In the genomic region with DNA sequence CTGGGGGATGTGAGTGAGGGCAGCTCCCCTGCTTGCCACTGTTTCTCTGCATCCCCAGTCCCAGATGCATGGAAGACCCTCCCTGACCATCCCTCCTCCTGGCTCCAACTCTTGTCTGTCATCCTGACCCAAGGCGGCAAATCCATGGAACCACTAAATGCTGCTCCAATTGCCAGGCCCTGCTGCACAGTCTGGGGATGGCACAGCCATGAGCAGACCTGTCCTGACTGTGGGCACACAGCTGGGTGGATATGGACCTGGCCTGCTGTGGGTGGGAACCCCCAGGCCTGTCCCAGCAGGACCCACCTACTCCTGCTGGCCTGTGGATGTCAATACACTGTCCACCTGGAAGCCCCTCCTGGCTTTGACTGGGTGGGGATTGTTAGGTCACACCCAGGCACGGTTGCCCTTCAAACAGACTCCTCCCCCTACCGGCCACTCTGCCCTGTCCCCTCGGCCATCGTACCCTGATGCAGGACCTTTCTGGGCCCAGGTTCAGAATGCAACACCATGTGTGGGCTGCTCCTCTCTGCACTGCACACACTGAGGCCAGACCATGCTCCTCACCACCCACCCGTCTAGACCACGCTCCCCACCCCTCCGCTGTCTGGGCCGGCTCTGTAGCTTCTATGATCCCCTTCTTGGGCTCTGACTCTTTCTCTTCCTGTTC, we compare ENCODE assay signal across 13 cellular contexts. TPM values are rescaled to one million over a fixed set of nuclear protein-coding genes. Genes with fewer than 3 reads are reported as not detected.
DNase-seq lines count a peak whose midpoint lies in the region; ATAC-seq and TF ChIP-seq lines count a peak whose summit lies in the region.
"Had no signal": no experiment of that assay in that cellular context is flagged by ENCODE, and none has a peak within 500 bp of the region (broad histone marks: within the 10 kb centered on the region; RNA-seq: fewer than 3 reads in every experiment).

No MANE protein-coding gene starts in this region.

- H3K27ac ChIP-seq in coronary artery (no peak overlapping the region), prostate gland (no peak overlapping the region)
- H3K27ac ChIP-seq: adrenal gland had no signal

- H3K4me3 ChIP-seq in coronary artery, result no peak overlapping the region
- H3K4me3 ChIP-seq in prostate gland, result no peak overlapping the region
- H3K4me3 ChIP-seq: adrenal gland had no signal

- peak overlapping the region; percentile 61 for H3K27ac Mint-ChIP-seq in activated CD4-positive, alpha-beta T cell treated with anti-CD3 and anti-CD28 coated beads for 36 hours
- peak overlapping the region; percentile 61 to 95 (median 73) for H3K27ac Mint-ChIP-seq in IgD-negative memory B cell
- H3K27ac Mint-ChIP-seq in dendritic cell treated with granulocyte-macrophage colony-stimulating factor and Interleukin-4, amounts not matched to agents 40 ng/mL and 50 ng/mL, for 4 days, result peak overlapping the region; percentile 84

- H3K36me3 Mint-ChIP-seq in activated CD4-positive, alpha-beta T cell treated with anti-CD3 and anti-CD28 coated beads for 36 hours (ENCODE audit: low read depth), result peaks cover 34% of the 10 kb centered on the region
- no peaks in the 10 kb centered on the region for H3K36me3 Mint-ChIP-seq in IgD-negative memory B cell
- H3K36me3 Mint-ChIP-seq in dendritic cell treated with granulocyte-macrophage colony-stimulating factor and Interleukin-4, amounts not matched to agents 40 ng/mL and 50 ng/mL, for 4 days (ENCODE audit: low read depth), result peaks cover 87% of the 10 kb centered on the region

- ATAC-seq in activated CD4-positive, alpha-beta T cell treated with anti-CD3 and anti-CD28 coated beads for 36 hours, result peak; percentile 42
- ATAC-seq in sciatic nerve, result peak; percentile 10

- intact Hi-C loops in activated CD4-positive, alpha-beta T cell treated with anti-CD3 and anti-CD28 coated beads for 36 hours (cut with DNase I, micrococcal nuclease), result no loop called here
- intact Hi-C loops in dendritic cell treated with granulocyte-macrophage colony-stimulating factor and Interleukin-4, amounts not matched to agents 40 ng/mL and 50 ng/mL, for 4 days (cut with micrococcal nuclease), result no loop called here
- intact Hi-C loops in sciatic nerve (cut with DNase I), result no loop called here
- intact Hi-C loops in prostate gland (cut with DNase I), result no loop called here

- no peaks in the 10 kb centered on the region for H3K9me3 ChIP-seq in prostate gland
- H3K9me3 ChIP-seq: adrenal gland had no signal

- H3K27me3 ChIP-seq in prostate gland (replicated peaks; ENCODE audit: insufficient read depth), result no peaks in the 10 kb centered on the region
- H3K27me3 ChIP-seq: adrenal gland had no signal

- WGBS in prostate gland, result 79% methylated on average over 9 of the region's 9 CpGs

- H3K27me3 Mint-ChIP-seq in activated CD4-positive, alpha-beta T cell treated with anti-CD3 and anti-CD28 coated beads for 36 hours, result no peaks in the 10 kb centered on the region
- no peaks in the 10 kb centered on the region for H3K27me3 Mint-ChIP-seq in IgD-negative memory B cell
- no peaks in the 10 kb centered on the region for H3K27me3 Mint-ChIP-seq in dendritic cell treated with granulocyte-macrophage colony-stimulating factor and Interleukin-4, amounts not matched to agents 40 ng/mL and 50 ng/mL, for 4 days

- no peak for TF ChIP-seq POLR2A in prostate gland (IDR thresholded peaks at IDR 0.05)

- no peaks in the 10 kb centered on the region for H3K9me3 Mint-ChIP-seq in activated CD4-positive, alpha-beta T cell treated with anti-CD3 and anti-CD28 coated beads for 36 hours (ENCODE audit: low read depth)
- no peaks in the 10 kb centered on the region for H3K9me3 Mint-ChIP-seq in IgD-negative memory B cell
- H3K9me3 Mint-ChIP-seq in dendritic cell treated with granulocyte-macrophage colony-stimulating factor and Interleukin-4, amounts not matched to agents 40 ng/mL and 50 ng/mL, for 4 days, result no peaks in the 10 kb centered on the region

- POLR2A ChIA-PET in activated CD4-positive, alpha-beta T cell treated with anti-CD3 and anti-CD28 coated beads for 36 hours (lab: Charles Lee), result no interaction called here

- H3K4me1 Mint-ChIP-seq in activated CD4-positive, alpha-beta T cell treated with anti-CD3 and anti-CD28 coated beads for 36 hours, result peaks cover 50% of the 10 kb centered on the region
- peaks cover 47 to 63% (median 61%) of the 10 kb centered on the region in 3 donors for H3K4me1 Mint-ChIP-seq in IgD-negative memory B cell
- H3K4me1 Mint-ChIP-seq in dendritic cell treated with granulocyte-macrophage colony-stimulating factor and Interleukin-4, amounts not matched to agents 40 ng/mL and 50 ng/mL, for 4 days (ENCODE audit: low read depth), result peaks cover 70% of the 10 kb centered on the region

- H3K36me3 ChIP-seq in prostate gland, result no peaks in the 10 kb centered on the region
- H3K36me3 ChIP-seq: adrenal gland had no signal

- H3K4me1 ChIP-seq in prostate gland (replicated peaks), result no peaks in the 10 kb centered on the region
- H3K4me1 ChIP-seq: adrenal gland had no signal

- DNase-seq in activated CD4-positive, alpha-beta T cell treated with anti-CD3 and anti-CD28 coated beads for 36 hours, result no peak
- no peak for DNase-seq in activated CD4-positive, alpha-beta T cell treated with anti-CD3 and anti-CD28 coated beads, Interleukin-2, amount 50 U/mL, for 48 hours
- DNase-seq in sciatic nerve (ENCODE audit: low spot score) (no peak), islet precursor cell (no peak), coronary artery (ENCODE audit: low spot score) (no peak), prostate gland (ENCODE audit: low spot score) (no peak)
- DNase-seq: adrenal gland, GF-D8, kidney glomerular epithelial cell, NCI-H748 treated with DMSO at 0.1 percent for 48 hours, trophoblast cell had no signal

- H3K4me3 Mint-ChIP-seq in activated CD4-positive, alpha-beta T cell treated with anti-CD3 and anti-CD28 coated beads for 36 hours, result no peak overlapping the region
- peak overlapping the region in 3 of 4 donors; percentile 17 to 85 (median 39) for H3K4me3 Mint-ChIP-seq in IgD-negative memory B cell
- no peak overlapping the region for H3K4me3 Mint-ChIP-seq in dendritic cell treated with granulocyte-macrophage colony-stimulating factor and Interleukin-4, amounts not matched to agents 40 ng/mL and 50 ng/mL, for 4 days

- TF ChIP-seq CTCF in coronary artery (IDR thresholded peaks at IDR 0.05) (no peak), prostate gland (IDR thresholded peaks at IDR 0.05) (no peak)

- CTCF ChIA-PET in activated CD4-positive, alpha-beta T cell treated with anti-CD3 and anti-CD28 coated beads for 36 hours (lab: Charles Lee), result interaction anchor here (0.5 kb wide), 1 partner anchor 700 kb away, joined by 3 read pairs; no protein-coding TSS in a partner anchor

RNA-seq across cellular contexts. Expression of gene INPP5D, which starts 57.8 kb away (rescaled TPM):
- total RNA-seq in activated CD4-positive, alpha-beta T cell treated with anti-CD3 and anti-CD28 coated beads for 36 hours, result 10 to 100 TPM; 40.5 to 53.4 TPM
- polyA plus RNA-seq in IgD-negative memory B cell, result 220 TPM
- total RNA-seq in sciatic nerve (56.3 TPM), prostate gland (10 to 100 TPM; 11.4 to 18.8 TPM)

Comparison
In these comparisons a context has a peak if more than half of its experiments do, and no peak if none do; other contexts are left out.
1. H3K4me3 Mint-ChIP-seq: peak in IgD-negative memory B cell (3 of 4); none in activated CD4-positive, alpha-beta T cell treated with anti-CD3 and anti-CD28 coated beads for 36 hours (single experiment) and dendritic cell treated with granulocyte-macrophage colony-stimulating factor and Interleukin-4, amounts not matched to agents 40 ng/mL and 50 ng/mL, for 4 days (single experiment).
2. Peak in every context shown above with its lines, with median percentiles within 50 percentile points of each other: H3K27ac Mint-ChIP-seq.